ENCODE assay signal across 11 cellular contexts in genomic region chr6:6686176-6686575, GRCh38.
A peak's percentile ranks its signal among the peaks of the same experiment; 100 is the strongest.
DNase-seq lines count a peak whose midpoint lies in the region; ATAC-seq, FAIRE-seq and TF ChIP-seq lines count a peak whose summit lies in the region.
"Had no signal": no experiment of that assay in that cellular context is flagged by ENCODE, and none has a peak within 500 bp of the region (broad histone marks: within the 10 kb centered on the region; RNA-seq: fewer than 3 reads in every experiment).

No MANE protein-coding gene starts in this region.

- H3K4me3 Mint-ChIP-seq in activated CD8-positive, alpha-beta memory T cell treated with anti-CD3 and anti-CD28 coated beads, Interleukin-2, amount 10 ng/mL, durations not matched to agents 7 days and 5 days = no peak overlapping the region
- H3K4me3 Mint-ChIP-seq: activated naive CD8-positive, alpha-beta T cell treated with anti-CD3 and anti-CD28 coated beads for 36 hours had no signal

- no peak overlapping the region; the same call in 1 of the 2 replicates for H3K4me2 ChIP-seq in HepG2 (ENCODE audit: low read depth, low read length)

- TF ChIP-seq POLR2A in HepG2 (IDR thresholded peaks at IDR 0.05; ENCODE audit: insufficient read depth in 1 of 2, low read depth in 2 of 2, low read length in 2 of 2) (no peak), thyroid gland (IDR thresholded peaks at IDR 0.05) (no peak)

- peaks cover 6% of the 10 kb centered on the region for H3K27me3 Mint-ChIP-seq in activated CD8-positive, alpha-beta memory T cell treated with anti-CD3 and anti-CD28 coated beads, Interleukin-2, amount 10 ng/mL, durations not matched to agents 7 days and 5 days
- H3K27me3 Mint-ChIP-seq: activated naive CD8-positive, alpha-beta T cell treated with anti-CD3 and anti-CD28 coated beads for 36 hours had no signal

- DNase-seq in activated CD8-positive, alpha-beta memory T cell treated with anti-CD3 and anti-CD28 coated beads, Interleukin-2, amount 10 ng/mL, durations not matched to agents 7 days and 5 days = peak; percentile 27
- no peak for DNase-seq in activated CD8-positive, alpha-beta memory T cell treated with anti-CD3 and anti-CD28 coated beads, Interleukin-2, amount 50 U/mL, for 48 hours
- DNase-seq in SJCRH30 (no peak), HepG2 (ENCODE audit: low spot score) (no peak), thyroid gland (no peak), SKM-1 treated with dmso at 0.1 percent for 144 hours (lab: John Stamatoyannopoulos, UW; ENCODE audit: unreplicated experiment) (no peak), left lung (no peak)
- no peak for DNase-seq in activated effector memory CD4-positive, alpha-beta T cell treated with Interleukin-2 at 50 U/mL for 16 hours
- DNase-seq: occipital lobe, T-helper 9 cell had no signal

- no peaks in the 10 kb centered on the region for H3K79me2 ChIP-seq in HepG2 (ENCODE audit: insufficient read depth, low read length)

- no peak overlapping the region for H3K9ac ChIP-seq in HepG2 (ENCODE audit: insufficient read depth, low read depth, low read length)

- TF ChIP-seq EP300 in HepG2 (IDR thresholded peaks at IDR 0.05; ENCODE audit: low read depth in 2 of 2, low read length in 2 of 2) = no peak
- TF ChIP-seq EP300 in HepG2 (CRISPR knock-in tag; IDR thresholded peaks at IDR 0.05; ENCODE audit: borderline replicate concordance) = no peak

- in situ Hi-C loops in HepG2 (cut with HindIII; ENCODE audit: extremely low pct_ligation_motif_present, low pct_unique_long_range_greater_than_20kb) = loop anchor here (25.0 kb wide), 1 partner anchor 926 kb away; no protein-coding TSS in a partner anchor

- FAIRE-seq in HepG2 (lab: Jason Lieb, UNC) = no peak

- H3K36me3 ChIP-seq in SJCRH30 (no peaks in the 10 kb centered on the region), HepG2 (replicated peaks in 1 of 2; ENCODE audit: control insufficient read depth in 1 of 2, insufficient read depth in 2 of 2, low read length in 2 of 2) (no peaks in the 10 kb centered on the region), thyroid gland (no peaks in the 10 kb centered on the region), left lung (no peaks in the 10 kb centered on the region)

- no peak for ATAC-seq in activated CD8-positive, alpha-beta memory T cell treated with anti-CD3 and anti-CD28 coated beads, Interleukin-2, amount 10 ng/mL, durations not matched to agents 7 days and 5 days
- no peak for ATAC-seq in HepG2
- ATAC-seq in left lung = no peak

- peak overlapping the region; percentile 48 for H3K4me3 ChIP-seq in SJCRH30
- H3K4me3 ChIP-seq in HepG2 (replicated peaks in 1 of 3; ENCODE audit: insufficient read depth in 1 of 3, low read depth in 2 of 3, low read length in 3 of 3) = no peak overlapping the region
- no peak overlapping the region for H3K4me3 ChIP-seq in thyroid gland (replicated peaks in 1 of 3)
- peak overlapping the region in 1 of 2 donors; percentile 26 for H3K4me3 ChIP-seq in left lung

- H2AFZ ChIP-seq in HepG2 (ENCODE audit: low read length) = no peak overlapping the region

- BruUV-seq in HepG2 (replicated peaks; lab: Mats Ljungman, UMichigan) = no TSS peak

- no peaks in the 10 kb centered on the region for H3K9me3 ChIP-seq in SJCRH30 (replicated peaks)
- peaks cover 12% of the 10 kb centered on the region for H3K9me3 ChIP-seq in HepG2 (ENCODE audit: low read length)
- no peaks in the 10 kb centered on the region for H3K9me3 ChIP-seq in thyroid gland
- H3K9me3 ChIP-seq in left lung = peaks cover 0 to 2% of the 10 kb centered on the region in 2 donors

- POLR2A ChIA-PET in HepG2 (lab: Yijun Ruan, JAX) = interaction anchor here (1.0 to 1.6 kb wide), 4 partner anchors 357 to 553 kb away, joined by 3 to 4 read pairs (median 4); partner anchors contain the start of gene RREB1

- no peaks in the 10 kb centered on the region for H4K20me1 ChIP-seq in HepG2 (ENCODE audit: insufficient read depth, low read length)

- no peaks in the 10 kb centered on the region for H3K27me3 ChIP-seq in SJCRH30
- peaks cover 0 to 1% of the 10 kb centered on the region in 2 experiments; a peak in 1 of 5 replicates for H3K27me3 ChIP-seq in HepG2 (ENCODE audit: control insufficient read depth in 1 of 2, insufficient read depth in 2 of 2, low read length in 2 of 2)
- no peaks in the 10 kb centered on the region for H3K27me3 ChIP-seq in thyroid gland
- no peaks in the 10 kb centered on the region for H3K27me3 ChIP-seq in left lung

- intact Hi-C loops in HepG2 (cut with micrococcal nuclease; ENCODE audit: unreplicated experiment) = no loop called here
- intact Hi-C loops in thyroid gland (cut with DNase I) = loop anchor here (10.0 kb wide), 1 partner anchor 559 kb away; no protein-coding TSS in a partner anchor
- intact Hi-C loops in left lung (cut with DNase I) = no loop called here

- H3K27ac Mint-ChIP-seq in activated CD8-positive, alpha-beta memory T cell treated with anti-CD3 and anti-CD28 coated beads, Interleukin-2, amount 10 ng/mL, durations not matched to agents 7 days and 5 days = no peak overlapping the region
- H3K27ac Mint-ChIP-seq: activated naive CD8-positive, alpha-beta T cell treated with anti-CD3 and anti-CD28 coated beads for 36 hours had no signal

- CTCF ChIA-PET in activated CD8-positive, alpha-beta memory T cell treated with anti-CD3 and anti-CD28 coated beads, Interleukin-2, amount 10 ng/mL, durations not matched to agents 7 days and 5 days (lab: Charles Lee) = interaction anchor here (0.6 to 1.8 kb wide), 3 partner anchors 10 to 36 kb away, joined by 3 to 4 read pairs (median 4); no protein-coding TSS in a partner anchor
- CTCF ChIA-PET in HepG2 (lab: Yijun Ruan, JAX; ENCODE audit: low intra/inter-chr PET ratio, low total read pairs) = no interaction called here

- no peaks in the 10 kb centered on the region for H3K9me3 Mint-ChIP-seq in activated CD8-positive, alpha-beta memory T cell treated with anti-CD3 and anti-CD28 coated beads, Interleukin-2, amount 10 ng/mL, durations not matched to agents 7 days and 5 days (ENCODE audit: low read depth)
- H3K9me3 Mint-ChIP-seq: activated naive CD8-positive, alpha-beta T cell treated with anti-CD3 and anti-CD28 coated beads for 36 hours had no signal

- WGBS in HepG2 (ENCODE audit: low lambda C conversion rate) = 86% methylated on average over 7 of the region's 7 CpGs
- 92 to 95% methylated on average over 7 of the region's 7 CpGs for WGBS in thyroid gland, 2 donors

- H3K27ac ChIP-seq in SJCRH30 = no peak overlapping the region
- H3K27ac ChIP-seq in HepG2 (ENCODE audit: extremely low read length, insufficient read depth, low read length) = no peak overlapping the region
- peak overlapping the region in 2 of 3 donors; percentile 43 to 46 for H3K27ac ChIP-seq in thyroid gland
- peak overlapping the region in 1 of 2 donors; percentile 89 for H3K27ac ChIP-seq in left lung

- TF ChIP-seq RAD21 in HepG2 (CRISPR knock-in tag; IDR thresholded peaks at IDR 0.05) = no peak

- no peaks in the 10 kb centered on the region for H3K4me1 ChIP-seq in SJCRH30
- H3K4me1 ChIP-seq in HepG2 (ENCODE audit: insufficient read depth, low read length) = peaks cover 64% of the 10 kb centered on the region
- peaks cover 31 to 43% of the 10 kb centered on the region in 2 donors for H3K4me1 ChIP-seq in thyroid gland
- H3K4me1 ChIP-seq in left lung = peaks cover 19 to 77% of the 10 kb centered on the region in 2 donors

- H3K4me1 Mint-ChIP-seq in activated CD8-positive, alpha-beta memory T cell treated with anti-CD3 and anti-CD28 coated beads, Interleukin-2, amount 10 ng/mL, durations not matched to agents 7 days and 5 days = peaks cover 55% of the 10 kb centered on the region

- TF ChIP-seq CTCF in HepG2 (CRISPR knock-in tag; IDR thresholded peaks at IDR 0.05) (no peak), thyroid gland (IDR thresholded peaks at IDR 0.05) (no peak), left lung (IDR thresholded peaks at IDR 0.05) (no peak)

- H3K36me3 Mint-ChIP-seq in activated CD8-positive, alpha-beta memory T cell treated with anti-CD3 and anti-CD28 coated beads, Interleukin-2, amount 10 ng/mL, durations not matched to agents 7 days and 5 days = peaks cover 1% of the 10 kb centered on the region
- H3K36me3 Mint-ChIP-seq: activated naive CD8-positive, alpha-beta T cell treated with anti-CD3 and anti-CD28 coated beads for 36 hours had no signal

TF ChIP-seq in HepG2, 621 proteins besides CTCF, POLR2A, EP300 and RAD21:
- TF ChIP-seq TRAFD1 (CRISPR knock-in tag; IDR thresholded peaks at IDR 0.05; ENCODE audit: borderline replicate concordance) = no peak
- TF ChIP-seq MTF2 (CRISPR knock-in tag; IDR thresholded peaks at IDR 0.05; ENCODE audit: borderline replicate concordance) = 0 out of 2 replicates have a peak, but pooled peaks have one; percentile 24

Comparison
In these comparisons a context has a peak if more than half of its experiments do, and no peak if none do; other contexts are left out.
1. H3K27ac ChIP-seq: peak in thyroid gland (2 of 3); none in SJCRH30 (single experiment) and HepG2 (single experiment).